30 cellular contexts compared by ENCODE assay signal in genomic region chr9:85136978-85137377, GRCh38.
"Had no signal": no experiment of that assay in that cellular context is flagged by ENCODE, and none has a peak within 500 bp of the region (broad histone marks: within the 10 kb centered on the region; RNA-seq: fewer than 3 reads in every experiment).

No MANE protein-coding gene starts in this region.

- FAIRE-seq: endometrium, endothelial cell of umbilical vein had no signal

- H3K27ac ChIP-seq: ascending aorta, breast epithelium, cardiac muscle cell, colonic mucosa, epithelial cell of prostate, esophagus squamous epithelium, gastroesophageal sphincter, heart right ventricle, WERI-Rb-1 had no signal

- H3K27me3 ChIP-seq: ascending aorta, breast epithelium, cardiac muscle cell, colonic mucosa, esophagus squamous epithelium, gastroesophageal sphincter, heart right ventricle had no signal

- H3K9me3 ChIP-seq: ascending aorta, breast epithelium, colonic mucosa, esophagus squamous epithelium, gastroesophageal sphincter, heart right ventricle had no signal

- ATAC-seq: activated CD4-positive, CD25-positive, alpha-beta regulatory T cell treated with anti-CD3 and anti-CD28 coated beads, Interleukin-2, amount 50 U/mL, for 24 hours; activated CD8-positive, alpha-beta T cell treated with anti-CD3 and anti-CD28 coated beads for 36 hours; activated T-cell treated with anti-CD3 and anti-CD28 coated beads, Interleukin-2, amount 50 U/mL, for 4 hours; activated T-helper 17 cell treated with anti-CD3 and anti-CD28 coated beads, Interleukin-2, amount 50 U/mL, for 72 hours; gastroesophageal sphincter; heart right ventricle; T-helper 17 cell had no signal

- H3K4me3 ChIP-seq: ascending aorta, breast epithelium, cardiac muscle cell, colonic mucosa, esophagus squamous epithelium, gastroesophageal sphincter, heart right ventricle had no signal

- H3K36me3 ChIP-seq: ascending aorta, breast epithelium, cardiac muscle cell, colonic mucosa, esophagus squamous epithelium, gastroesophageal sphincter, heart right ventricle, WERI-Rb-1 had no signal

- H3K4me1 ChIP-seq: ascending aorta, breast epithelium, colonic mucosa, gastroesophageal sphincter, heart right ventricle had no signal

- DNase-seq: activated B cell treated with CpG ODN at 0.5 μM for 24 hours; activated CD4-positive, alpha-beta T cell treated with anti-CD3 and anti-CD28 coated beads for 48 hours; activated CD4-positive, alpha-beta T cell treated with anti-CD3 and anti-CD28 coated beads, Interleukin-2, amount 50 U/mL, for 1 hour; activated CD4-positive, alpha-beta T cell treated with anti-CD3 and anti-CD28 coated beads, Interleukin-2, amount 50 U/mL, for 48 hours; activated CD8-positive, alpha-beta memory T cell treated with anti-CD3 and anti-CD28 coated beads for 24 hours; activated CD8-positive, alpha-beta T cell treated with anti-CD3 and anti-CD28 coated beads for 36 hours; activated effector memory CD4-positive, alpha-beta T cell treated with Interleukin-2 at 50 U/mL for 16 hours; activated gamma-delta T cell treated with Interleukin-2 at 50 U/mL for 16 hours; activated naive CD4-positive, alpha-beta T cell treated with Interleukin-2 at 50 U/mL for 16 hours; activated naive CD8-positive, alpha-beta T cell treated with anti-CD3 and anti-CD28 coated beads, Interleukin-2, amount 10 ng/mL, durations not matched to agents 7 days and 5 days; activated T-cell treated with anti-CD3 and anti-CD28 coated beads, Interleukin-2, amount 50 U/mL, for 4 hours; central memory CD4-positive, alpha-beta T cell; cerebellar nuclear complex; colonic mucosa; effector CD8-positive, alpha-beta T cell; esophagus squamous epithelium; foreskin melanocyte; heart right ventricle; T-helper 17 cell; T1000; WERI-Rb-1 had no signal
